25 cellular contexts compared by ENCODE assay signal in the genomic region with DNA sequence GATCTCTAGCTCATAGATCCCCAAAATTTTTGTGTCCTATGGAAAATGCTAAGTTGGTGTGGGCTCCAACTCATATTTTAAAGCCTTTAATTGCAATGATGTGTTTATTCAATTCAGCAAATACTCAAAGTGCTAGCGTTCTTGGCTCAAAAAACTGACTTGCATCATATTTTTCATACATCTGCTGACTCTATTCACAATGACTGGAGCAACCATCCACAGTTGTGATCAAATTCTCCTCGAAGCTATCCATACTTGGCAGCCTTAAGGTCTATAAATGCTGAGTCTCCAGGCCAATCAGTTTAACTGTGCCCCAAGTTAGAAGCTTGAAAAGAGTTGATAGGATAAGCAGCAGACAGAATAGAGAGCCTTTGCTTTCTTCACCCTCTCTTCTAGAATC.
"Had no signal": no experiment of that assay in that cellular context is flagged by ENCODE, and none has a peak within 500 bp of the region (broad histone marks: within the 10 kb centered on the region; RNA-seq: fewer than 3 reads in every experiment).

No MANE protein-coding gene starts in this region.

- H3K9me3 ChIP-seq: ascending aorta, breast epithelium, colonic mucosa had no signal

- ATAC-seq: activated CD4-positive, alpha-beta T cell treated with anti-CD3 and anti-CD28 coated beads for 36 hours; activated CD8-positive, alpha-beta memory T cell treated with anti-CD3 and anti-CD28 coated beads, Interleukin-2, amount 10 ng/mL, durations not matched to agents 7 days and 5 days; activated CD8-positive, alpha-beta T cell treated with anti-CD3 and anti-CD28 coated beads, Interleukin-2, amount 10 ng/mL, durations not matched to agents 7 days and 5 days; activated naive CD8-positive, alpha-beta T cell treated with anti-CD3 and anti-CD28 coated beads, Interleukin-2, amount 50 U/mL, for 24 hours; esophagus mucosa had no signal

- H3K4me3 ChIP-seq: ascending aorta, breast epithelium, cardiac muscle cell, colonic mucosa had no signal

- H3K4me1 ChIP-seq: colonic mucosa had no signal

- H3K27me3 ChIP-seq: ascending aorta, breast epithelium, cardiac muscle cell, colonic mucosa had no signal

- H3K27ac ChIP-seq: ascending aorta, breast epithelium, cardiac muscle cell, colonic mucosa had no signal

- DNase-seq: activated CD4-positive, alpha-beta memory T cell treated with anti-CD3 and anti-CD28 coated beads for 36 hours; activated CD4-positive, alpha-beta T cell treated with anti-CD3 and anti-CD28 coated beads for 36 hours; activated CD4-positive, alpha-beta T cell treated with anti-CD3 and anti-CD28 coated beads, Interleukin-2, amount 10 ng/mL, durations not matched to agents 24 days and 14 days; activated CD4-positive, CD25-positive, alpha-beta regulatory T cell; activated CD4-positive, CD25-positive, alpha-beta regulatory T cell treated with anti-CD3 and anti-CD28 coated beads, Interleukin-2, amount 50 U/mL, for 72 hours; activated CD8-positive, alpha-beta memory T cell treated with anti-CD3 and anti-CD28 coated beads, Interleukin-2, amount 10 ng/mL, durations not matched to agents 7 days and 5 days; activated CD8-positive, alpha-beta memory T cell treated with anti-CD3 and anti-CD28 coated beads, Interleukin-2, amount 50 U/mL, for 4 hours; activated CD8-positive, alpha-beta T cell treated with anti-CD3 and anti-CD28 coated beads, Interleukin-2, amount 10 ng/mL, durations not matched to agents 7 days and 5 days; activated effector memory CD4-positive, alpha-beta T cell treated with anti-CD3 and anti-CD28 coated beads, Interleukin-2, amount 50 U/mL, for 16 hours; activated naive CD4-positive, alpha-beta T cell treated with anti-CD3 and anti-CD28 coated beads for 36 hours; activated naive CD8-positive, alpha-beta T cell treated with anti-CD3 and anti-CD28 coated beads for 36 hours; activated naive CD8-positive, alpha-beta T cell treated with anti-CD3 and anti-CD28 coated beads, Interleukin-2, amount 50 U/mL, for 24 hours; activated T-cell treated with anti-CD3 and anti-CD28 coated beads, Interleukin-2, amount 50 U/mL, for 1 hour; activated T-cell treated with anti-CD3 and anti-CD28 coated beads, Interleukin-2, amount 50 U/mL, for 48 hours; central memory CD4-positive, alpha-beta T cell; cerebellar nuclear complex; colonic mucosa; effector memory CD4-positive, alpha-beta T cell; endodermal cell; head of caudate nucleus; T-helper 2 cell had no signal

- H3K36me3 ChIP-seq: ascending aorta, breast epithelium, cardiac muscle cell, colonic mucosa had no signal
